14 cellular contexts compared by ENCODE assay signal in genomic region chr9:128634111-128634510, GRCh38. TPM values are rescaled to one million over a fixed set of nuclear protein-coding genes. Genes with fewer than 3 reads are reported as not detected.
DNase-seq lines count a peak whose midpoint lies in the region; ATAC-seq and TF ChIP-seq lines count a peak whose summit lies in the region.
"Had no signal": no experiment of that assay in that cellular context is flagged by ENCODE, and none has a peak within 500 bp of the region (broad histone marks: within the 10 kb centered on the region; RNA-seq: fewer than 3 reads in every experiment).

No MANE protein-coding gene starts in this region.

- H3K9me3 ChIP-seq in heart left ventricle (no peaks in the 10 kb centered on the region), endodermal cell (ENCODE audit: control insufficient read depth, low read length) (no peaks in the 10 kb centered on the region), upper lobe of left lung (no peaks in the 10 kb centered on the region)
- H3K9me3 ChIP-seq: right lobe of liver, SJCRH30 had no signal

- peak in 1 of 5 donors; percentile 21 for DNase-seq in heart left ventricle
- no peak for DNase-seq in cardiac septum (ENCODE audit: low spot score)
- no peak for DNase-seq in endodermal cell
- no peak for DNase-seq in nephron progenitor cell
- no peak for DNase-seq in upper lobe of left lung
- no peak for DNase-seq in SW480 (ENCODE audit: low spot score)
- no peak for DNase-seq in stimulated activated CD4-positive, alpha-beta T cell treated with anti-CD3 and anti-CD28 coated beads, Interleukin-12 subunit alpha, Interleukin-12 subunit beta, amount 100 ng/mL, for 4 hours
- DNase-seq in HUDEP-2 (lab: John Stamatoyannopoulos, UW; ENCODE audit: unreplicated experiment in 76 of 76): no peak
- DNase-seq: activated CD4-positive, alpha-beta memory T cell treated with anti-CD3 and anti-CD28 coated beads, Interleukin-2, amount 10 ng/mL, durations not matched to agents 7 days and 5 days; activated gamma-delta T cell; IMR-90; SJCRH30; stimulated activated naive CD4-positive, alpha-beta T cell had no signal

- H3K4me1 ChIP-seq in heart left ventricle (peaks cover 0 to 46% (median 23%) of the 10 kb centered on the region in 12 donors), endodermal cell (ENCODE audit: control insufficient read depth, insufficient read depth, low read length) (peaks cover 6% of the 10 kb centered on the region), upper lobe of left lung (peaks cover 25 to 34% (median 27%) of the 10 kb centered on the region in 4 donors)

- H3K36me3 ChIP-seq in heart left ventricle (peaks cover 2 to 57% (median 53%) of the 10 kb centered on the region in 9 donors), endodermal cell (ENCODE audit: control insufficient read depth, insufficient read depth, low read length) (peaks cover 51% of the 10 kb centered on the region), upper lobe of left lung (peaks cover 34 to 66% (median 59%) of the 10 kb centered on the region in 4 donors)

- H3K27ac Mint-ChIP-seq in endodermal cell (peak overlapping the region; percentile 80), nephron progenitor cell (peak overlapping the region; percentile 66)
- H3K27ac Mint-ChIP-seq: activated CD4-positive, alpha-beta memory T cell treated with anti-CD3 and anti-CD28 coated beads, Interleukin-2, amount 10 ng/mL, durations not matched to agents 7 days and 5 days had no signal

- H3K27ac ChIP-seq in heart left ventricle (peak overlapping the region in 11 of 12 donors; percentile 83 to 100 (median 93)), endodermal cell (ENCODE audit: low read depth, low read length) (peak overlapping the region; percentile 38), upper lobe of left lung (peak overlapping the region; percentile 89 to 97 (median 96))

- TF ChIP-seq CTCF in heart left ventricle (IDR thresholded peaks at IDR 0.05): no peak
- no peak for TF ChIP-seq CTCF in endodermal cell (conservative IDR thresholded peaks at IDR 0.05)
- TF ChIP-seq CTCF in nephron progenitor cell (IDR thresholded peaks at IDR 0.05): no peak
- TF ChIP-seq CTCF in upper lobe of left lung (IDR thresholded peaks at IDR 0.05): no peak

- intact Hi-C loops in heart left ventricle (cut with DNase I): loop anchor here in 3 of 10 donors (2.0 to 10.0 kb wide), 4 partner anchors 23 to 339 kb away; partner anchors contain the start of genes SET (in 2 of the 3), DYNC2I2 (in 1 of the 3) and ODF2 (in 1 of the 3)
- intact Hi-C loops in cardiac septum (cut with DNase I): loop anchor here (2.0 kb wide), 1 partner anchor 55 kb away; the partner anchor contains the start of gene SET

- H3K27me3 ChIP-seq in heart left ventricle: no peaks in the 10 kb centered on the region
- H3K27me3 ChIP-seq in endodermal cell (ENCODE audit: control insufficient read depth, insufficient read depth, low read length, poor library complexity, severe bottlenecking): no peaks in the 10 kb centered on the region
- H3K27me3 ChIP-seq in upper lobe of left lung: no peaks in the 10 kb centered on the region
- H3K27me3 ChIP-seq: right lobe of liver, SJCRH30 had no signal

- no peaks in the 10 kb centered on the region for H3K27me3 Mint-ChIP-seq in endodermal cell (ENCODE audit: insufficient read depth)
- no peaks in the 10 kb centered on the region for H3K27me3 Mint-ChIP-seq in nephron progenitor cell (ENCODE audit: low read depth, poor library complexity)
- H3K27me3 Mint-ChIP-seq: activated CD4-positive, alpha-beta memory T cell treated with anti-CD3 and anti-CD28 coated beads, Interleukin-2, amount 10 ng/mL, durations not matched to agents 7 days and 5 days had no signal

- TF ChIP-seq POLR2A in heart left ventricle (IDR thresholded peaks at IDR 0.05) (no peak), upper lobe of left lung (IDR thresholded peaks at IDR 0.05) (no peak)

- H3K36me3 Mint-ChIP-seq in endodermal cell (ENCODE audit: low read depth) (peaks cover 57% of the 10 kb centered on the region), nephron progenitor cell (ENCODE audit: low read depth) (peaks cover 48% of the 10 kb centered on the region)

- H3K4me3 Mint-ChIP-seq in endodermal cell: no peak overlapping the region
- H3K4me3 Mint-ChIP-seq in nephron progenitor cell: no peak overlapping the region
- H3K4me3 Mint-ChIP-seq: activated CD4-positive, alpha-beta memory T cell treated with anti-CD3 and anti-CD28 coated beads, Interleukin-2, amount 10 ng/mL, durations not matched to agents 7 days and 5 days had no signal

- no peak for TF ChIP-seq EP300 in upper lobe of left lung (IDR thresholded peaks at IDR 0.05)

- no peak for ATAC-seq in heart left ventricle
- no peak for ATAC-seq in upper lobe of left lung (ENCODE audit: low FRiP score in 2 of 2)

- no peak overlapping the region for H3K9ac ChIP-seq in endodermal cell (ENCODE audit: extremely low read depth, low read length, poor library complexity, severe bottlenecking)

- H3K4me3 ChIP-seq in heart left ventricle (peak overlapping the region in 3 of 12 donors; percentile 44 to 54 (median 48)), endodermal cell (ENCODE audit: low read length) (no peak overlapping the region), upper lobe of left lung (peak overlapping the region in 1 of 4 donors; percentile 40)
- H3K4me3 ChIP-seq: SJCRH30 had no signal

- WGBS in heart left ventricle, 4 donors: 81 to 91% (median 82%) methylated on average over 6 to 10 of the region's 10 CpGs
- WGBS in endodermal cell (ENCODE audit: insufficient coverage in 1 of 2, insufficient read length in 1 of 2), 2 experiments: 93 to 95% methylated on average over 6 to 10 of the region's 10 CpGs
- 81 to 82% methylated on average over 4 to 9 of the region's 10 CpGs for WGBS in upper lobe of left lung, 2 donors

- H3K4me1 Mint-ChIP-seq in endodermal cell (peaks cover 2% of the 10 kb centered on the region), nephron progenitor cell (peaks cover 11% of the 10 kb centered on the region)
- H3K4me1 Mint-ChIP-seq: activated CD4-positive, alpha-beta memory T cell treated with anti-CD3 and anti-CD28 coated beads, Interleukin-2, amount 10 ng/mL, durations not matched to agents 7 days and 5 days had no signal

- no peaks in the 10 kb centered on the region for H3K9me3 Mint-ChIP-seq in endodermal cell
- H3K9me3 Mint-ChIP-seq in nephron progenitor cell: no peaks in the 10 kb centered on the region
- H3K9me3 Mint-ChIP-seq: activated CD4-positive, alpha-beta memory T cell treated with anti-CD3 and anti-CD28 coated beads, Interleukin-2, amount 10 ng/mL, durations not matched to agents 7 days and 5 days had no signal

RNA-seq across cellular contexts. Expression of gene DYNC2I2, which starts 22.5 kb away (rescaled TPM):
- total RNA-seq in heart left ventricle: 10 to 100 TPM; 20.5 to 50.2 (median 27.0) TPM
- 10 to 100 TPM; 56.6 to 65.7 TPM for polyA plus RNA-seq in heart left ventricle
- total RNA-seq in cardiac septum: 29.6 TPM
- 100 to 1,000 TPM in 1 of 2 donors, 10 to 100 TPM in 1; 87.8 to 119 TPM for total RNA-seq in endodermal cell
- polyA plus RNA-seq in endodermal cell (2013, experiment 1 of 2): 83.9 TPM
- 77.9 TPM for polyA plus RNA-seq in endodermal cell (2013, experiment 2 of 2)
- total RNA-seq in upper lobe of left lung: 100 to 1,000 TPM in 1 of 6 donors, 10 to 100 TPM in 5; 47.8 to 105 (median 76.8) TPM

RNA-seq across cellular contexts. Expression of gene SET, which starts 54.9 kb away (rescaled TPM):
- 100 to 1,000 TPM in 8 of 9 donors, 10 to 100 TPM in 1; 96.8 to 240 (median 211) TPM for total RNA-seq in heart left ventricle
- 100 to 1,000 TPM in 1 of 2 donors, 10 to 100 TPM in 1; 67.6 to 199 TPM for polyA plus RNA-seq in heart left ventricle
- total RNA-seq in cardiac septum: 212 TPM
- 100 to 1,000 TPM; 762 to 795 TPM for total RNA-seq in endodermal cell
- 715 TPM for polyA plus RNA-seq in endodermal cell (2013, experiment 1 of 2)
- 707 TPM for polyA plus RNA-seq in endodermal cell (2013, experiment 2 of 2)
- total RNA-seq in upper lobe of left lung: 100 to 1,000 TPM in 4 of 6 donors, 10 to 100 TPM in 2; 73.3 to 222 (median 177) TPM

Comparison
In these comparisons a context has a peak if more than half of its experiments do, and no peak if none do; other contexts are left out.
1. H3K27ac ChIP-seq: peak in every context shown above with its lines; median percentile 96 in upper lobe of left lung; 93 in heart left ventricle; 38 in endodermal cell.